In the genomic region with DNA sequence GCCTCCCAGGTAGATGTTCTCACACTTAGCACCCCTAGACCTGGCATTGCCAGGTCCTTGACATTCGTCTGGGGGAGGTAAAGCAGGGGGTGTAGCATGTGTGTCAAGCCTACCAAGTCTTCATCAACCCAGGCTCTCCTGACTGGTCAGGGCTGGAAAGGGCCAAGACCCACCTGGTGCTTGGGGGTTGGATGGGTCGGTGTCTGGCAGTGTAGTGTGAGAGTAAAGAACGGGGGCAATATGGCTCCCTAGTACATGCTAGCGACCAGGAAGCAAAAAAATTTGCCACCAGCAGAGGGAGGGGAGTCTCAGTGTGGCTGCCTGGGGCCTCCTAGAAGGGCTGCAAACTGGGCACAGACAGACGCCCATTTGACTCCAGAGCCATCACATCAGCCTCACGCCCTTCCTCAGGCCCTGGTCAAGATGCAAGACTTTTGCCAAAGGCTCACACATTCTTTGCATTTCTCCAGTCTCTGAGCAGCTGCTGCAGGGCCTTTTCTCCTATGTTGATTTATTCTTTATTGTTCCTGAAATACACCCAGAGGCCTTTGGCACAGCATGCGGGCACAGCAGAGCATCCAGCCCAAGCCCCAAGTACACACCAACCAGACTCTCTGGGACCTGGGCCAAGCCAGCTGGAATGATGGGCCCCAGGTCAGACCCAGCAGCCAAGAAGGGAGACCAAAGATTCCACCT, we compare ENCODE assay signal across 8 cellular contexts. TPM values are rescaled to one million over a fixed set of nuclear protein-coding genes. Genes with fewer than 3 reads are reported as not detected.
DNase-seq lines count a peak whose midpoint lies in the region; ATAC-seq and TF ChIP-seq lines count a peak whose summit lies in the region.

No MANE protein-coding gene starts in this region.

- peaks cover 99% of the 10 kb centered on the region for H3K4me1 ChIP-seq in DOHH2 (ENCODE audit: control insufficient read depth, low read length)

- no peaks in the 10 kb centered on the region for H3K9me3 Mint-ChIP-seq in stimulated activated naive B cell treated with anti-CD40 and anti-IgM and Interleukin-4, amounts not matched to agents 10 μg/mL and 1 μg/mL and 100 μg/mL, for 72 hours

- DNase-seq in NCI-H2196 (lab: John Stamatoyannopoulos, UW; ENCODE audit: unreplicated experiment) (peak; percentile 79), astrocyte of the cerebellum (ENCODE audit: low read depth) (peak; percentile 79), iPS-NIHi11 (ENCODE audit: low spot score) (peak; percentile 55), cerebellum (ENCODE audit: low spot score) (no peak)
- DNase-seq in stimulated activated naive B cell treated with anti-CD40 and anti-IgM and Interleukin-4, amounts not matched to agents 10 μg/mL and 1 μg/mL and 100 μg/mL, for 72 hours, result no peak
- DNase-seq in stimulated activated CD4-positive, alpha-beta T cell treated with anti-CD3 and anti-CD28 coated beads, Interleukin-2, amount 100 ng/mL, for 48 hours, result no peak

- peak overlapping the region; percentile 97 for H3K27ac ChIP-seq in DOHH2 (ENCODE audit: low read depth, low read length)

- peaks cover 74 to 99% of the 10 kb centered on the region in 2 donors for H3K4me1 Mint-ChIP-seq in stimulated activated naive B cell treated with anti-CD40 and anti-IgM and Interleukin-4, amounts not matched to agents 10 μg/mL and 1 μg/mL and 100 μg/mL, for 72 hours

- H3K4me3 Mint-ChIP-seq in stimulated activated naive B cell treated with anti-CD40 and anti-IgM and Interleukin-4, amounts not matched to agents 10 μg/mL and 1 μg/mL and 100 μg/mL, for 72 hours, result peak overlapping the region; percentile 64 to 90

- no peaks in the 10 kb centered on the region for H3K27me3 Mint-ChIP-seq in stimulated activated naive B cell treated with anti-CD40 and anti-IgM and Interleukin-4, amounts not matched to agents 10 μg/mL and 1 μg/mL and 100 μg/mL, for 72 hours

- no peak for ATAC-seq in stimulated activated naive B cell treated with anti-CD40 and anti-IgM and Interleukin-4, amounts not matched to agents 10 μg/mL and 1 μg/mL and 100 μg/mL, for 72 hours (replicated peaks)
- no peak for ATAC-seq in HG02938 (IDR thresholded peaks at IDR 0.05; ENCODE audit: unreplicated experiment)

- H4K20me1 ChIP-seq in DOHH2 (ENCODE audit: control insufficient read depth, insufficient read depth, low read depth, low read length), result peaks cover 38% of the 10 kb centered on the region

- H3K9me3 ChIP-seq in DOHH2 (ENCODE audit: control insufficient read depth, insufficient read depth, low read length), result no peaks in the 10 kb centered on the region

- peak overlapping the region; percentile 90 for H3K27ac Mint-ChIP-seq in stimulated activated naive B cell treated with anti-CD40 and anti-IgM and Interleukin-4, amounts not matched to agents 10 μg/mL and 1 μg/mL and 100 μg/mL, for 72 hours

- H3K36me3 Mint-ChIP-seq in stimulated activated naive B cell treated with anti-CD40 and anti-IgM and Interleukin-4, amounts not matched to agents 10 μg/mL and 1 μg/mL and 100 μg/mL, for 72 hours, result peaks cover 19 to 42% of the 10 kb centered on the region in 2 donors

- H3K79me2 ChIP-seq in DOHH2 (ENCODE audit: control insufficient read depth, low read length), result peaks cover 100% of the 10 kb centered on the region

- H3K4me2 ChIP-seq in DOHH2 (ENCODE audit: low read length), result peak overlapping the region; percentile 93

- TF ChIP-seq CTCF in DOHH2 (IDR thresholded peaks at IDR 0.05; ENCODE audit: low read depth, low read length, poor library complexity, severe bottlenecking), result peak; percentile 59
- TF ChIP-seq CTCF in astrocyte of the cerebellum (IDR thresholded peaks at IDR 0.05; ENCODE audit: low read depth, low read length, missing control alignments), result peak; percentile 53

- H3K4me3 ChIP-seq in DOHH2 (ENCODE audit: low read length), result peak overlapping the region; percentile 83
- H3K4me3 ChIP-seq in astrocyte of the cerebellum (ENCODE audit: low read depth, low read length), result no peak overlapping the region

- no peaks in the 10 kb centered on the region for H3K27me3 ChIP-seq in DOHH2 (ENCODE audit: control insufficient read depth, low read length)

- peaks cover 81% of the 10 kb centered on the region for H3K36me3 ChIP-seq in DOHH2 (ENCODE audit: control insufficient read depth, low read length)

- in situ Hi-C loops in astrocyte of the cerebellum (cut with HindIII; ENCODE audit: low sequenced_read_pairs), result no loop called here

- peaks cover 39% of the 10 kb centered on the region for H3F3A ChIP-seq in DOHH2 (ENCODE audit: control insufficient read depth, insufficient read depth)

- no peaks in the 10 kb centered on the region for H3K9me2 ChIP-seq in DOHH2 (replicated peaks; ENCODE audit: control insufficient read depth, low read length)

RNA-seq across cellular contexts. Expression of a gene that starts 38.3 kb away (rescaled TPM):
- total RNA-seq in cerebellum, result 69.8 TPM

Comparison
In these comparisons a context has a peak if more than half of its experiments do, and no peak if none do; other contexts are left out.
1. DNase-seq: peak in NCI-H2196 (single experiment), astrocyte of the cerebellum (single experiment) and iPS-NIHi11 (single experiment); none in stimulated activated naive B cell treated with anti-CD40 and anti-IgM and Interleukin-4, amounts not matched to agents 10 μg/mL and 1 μg/mL and 100 μg/mL, for 72 hours (single experiment), cerebellum (single experiment) and stimulated activated CD4-positive, alpha-beta T cell treated with anti-CD3 and anti-CD28 coated beads, Interleukin-2, amount 100 ng/mL, for 48 hours (0 of 2).